Comparison of ENCODE assay signal across 1 cellular context in the genomic region with DNA sequence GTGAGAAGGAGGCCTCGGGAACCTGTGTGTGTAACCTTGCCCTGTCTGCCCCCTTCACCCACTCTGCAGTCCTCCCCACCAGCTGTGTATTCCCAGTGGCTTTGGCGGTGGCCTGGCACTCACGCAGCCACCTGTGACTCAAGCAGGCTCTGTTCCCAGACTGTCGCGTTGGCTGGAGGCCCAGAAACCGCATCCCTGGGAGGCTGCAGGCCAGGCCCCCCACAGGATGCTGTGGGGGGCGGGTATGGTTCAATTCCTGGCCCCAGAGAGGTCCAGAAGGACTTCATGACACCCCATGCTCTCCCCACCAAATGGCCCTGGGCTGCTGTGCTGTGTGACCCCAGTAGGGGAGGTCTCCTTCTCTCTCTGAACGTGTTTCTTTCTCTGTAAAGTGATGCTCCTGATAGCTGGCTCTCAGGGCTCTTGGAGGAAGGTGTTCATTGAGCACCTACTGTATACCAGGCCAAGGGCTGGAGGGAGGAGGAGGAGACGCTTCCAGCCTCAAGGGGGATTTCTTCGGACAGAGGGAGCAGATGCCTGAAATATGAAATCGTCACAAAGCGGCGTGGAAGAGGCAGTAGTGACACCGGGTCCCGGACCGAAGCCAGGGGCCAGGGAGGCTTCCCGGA.
TF ChIP-seq lines count a peak whose summit lies in the region.

No MANE protein-coding gene starts in this region.

TF ChIP-seq in HCT116, 20 proteins besides CTCF, POLR2A, EP300 and RAD21 (continued from another document):
- TF ChIP-seq, protein P1, sequence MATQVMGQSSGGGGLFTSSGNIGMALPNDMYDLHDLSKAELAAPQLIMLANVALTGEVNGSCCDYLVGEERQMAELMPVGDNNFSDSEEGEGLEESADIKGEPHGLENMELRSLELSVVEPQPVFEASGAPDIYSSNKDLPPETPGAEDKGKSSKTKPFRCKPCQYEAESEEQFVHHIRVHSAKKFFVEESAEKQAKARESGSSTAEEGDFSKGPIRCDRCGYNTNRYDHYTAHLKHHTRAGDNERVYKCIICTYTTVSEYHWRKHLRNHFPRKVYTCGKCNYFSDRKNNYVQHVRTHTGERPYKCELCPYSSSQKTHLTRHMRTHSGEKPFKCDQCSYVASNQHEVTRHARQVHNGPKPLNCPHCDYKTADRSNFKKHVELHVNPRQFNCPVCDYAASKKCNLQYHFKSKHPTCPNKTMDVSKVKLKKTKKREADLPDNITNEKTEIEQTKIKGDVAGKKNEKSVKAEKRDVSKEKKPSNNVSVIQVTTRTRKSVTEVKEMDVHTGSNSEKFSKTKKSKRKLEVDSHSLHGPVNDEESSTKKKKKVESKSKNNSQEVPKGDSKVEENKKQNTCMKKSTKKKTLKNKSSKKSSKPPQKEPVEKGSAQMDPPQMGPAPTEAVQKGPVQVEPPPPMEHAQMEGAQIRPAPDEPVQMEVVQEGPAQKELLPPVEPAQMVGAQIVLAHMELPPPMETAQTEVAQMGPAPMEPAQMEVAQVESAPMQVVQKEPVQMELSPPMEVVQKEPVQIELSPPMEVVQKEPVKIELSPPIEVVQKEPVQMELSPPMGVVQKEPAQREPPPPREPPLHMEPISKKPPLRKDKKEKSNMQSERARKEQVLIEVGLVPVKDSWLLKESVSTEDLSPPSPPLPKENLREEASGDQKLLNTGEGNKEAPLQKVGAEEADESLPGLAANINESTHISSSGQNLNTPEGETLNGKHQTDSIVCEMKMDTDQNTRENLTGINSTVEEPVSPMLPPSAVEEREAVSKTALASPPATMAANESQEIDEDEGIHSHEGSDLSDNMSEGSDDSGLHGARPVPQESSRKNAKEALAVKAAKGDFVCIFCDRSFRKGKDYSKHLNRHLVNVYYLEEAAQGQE (IDR thresholded peaks at IDR 0.05; ENCODE audit: low read depth), result no peak
- no peak for TF ChIP-seq EZH2 (IDR thresholded peaks at IDR 0.05)
- no peak for TF ChIP-seq EZH2phosphoT487 (IDR thresholded peaks at IDR 0.05; ENCODE audit: borderline replicate concordance)
- TF ChIP-seq, protein P2, sequence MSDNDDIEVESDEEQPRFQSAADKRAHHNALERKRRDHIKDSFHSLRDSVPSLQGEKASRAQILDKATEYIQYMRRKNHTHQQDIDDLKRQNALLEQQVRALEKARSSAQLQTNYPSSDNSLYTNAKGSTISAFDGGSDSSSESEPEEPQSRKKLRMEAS (IDR thresholded peaks at IDR 0.05), result no peak
